ENCODE assay signal across 19 cellular contexts in the genomic region with DNA sequence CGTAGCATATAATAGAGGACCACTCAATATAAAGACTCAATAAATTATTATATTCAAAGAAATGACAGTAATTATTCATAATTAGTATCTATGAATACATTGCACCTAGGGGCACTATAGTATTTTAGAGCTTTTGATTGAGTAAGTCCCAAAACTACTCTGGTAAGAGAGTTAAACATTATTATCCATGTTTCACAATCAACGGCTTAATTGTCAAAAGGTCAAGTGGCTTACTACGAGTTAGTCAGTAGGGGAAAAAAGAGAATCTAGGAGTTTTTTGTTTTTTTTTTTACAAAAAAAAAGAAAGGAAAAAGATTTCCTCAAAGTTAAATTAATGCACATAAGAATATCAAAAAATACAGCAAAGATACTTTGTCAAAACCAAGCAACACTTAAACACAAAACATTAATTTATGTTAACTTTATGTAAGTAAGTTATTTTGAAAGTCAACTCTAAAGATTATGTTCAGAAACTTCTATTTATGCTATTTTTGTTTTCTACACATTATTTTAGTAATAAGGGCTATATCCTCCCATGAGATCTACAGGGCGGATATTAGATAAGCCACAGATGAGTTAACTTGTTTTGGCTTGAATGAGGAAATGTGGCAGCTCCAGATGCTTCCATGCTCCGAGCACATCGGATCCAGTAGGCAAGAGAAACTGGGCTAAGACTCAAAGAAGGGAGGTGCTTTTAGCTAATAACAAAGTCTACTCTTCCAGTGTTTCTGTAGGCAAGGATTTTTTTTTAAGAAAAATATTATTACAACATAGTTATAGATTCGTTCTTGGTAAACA. TPM values are rescaled to one million over a fixed set of nuclear protein-coding genes. Genes with fewer than 3 reads are reported as not detected.
DNase-seq lines count a peak whose midpoint lies in the region; ATAC-seq, FAIRE-seq and TF ChIP-seq lines count a peak whose summit lies in the region.
"Had no signal": no experiment of that assay in that cellular context is flagged by ENCODE, and none has a peak within 500 bp of the region (broad histone marks: within the 10 kb centered on the region; RNA-seq: fewer than 3 reads in every experiment).

No MANE protein-coding gene starts in this region.

- H3K36me3 ChIP-seq in astrocyte (ENCODE audit: insufficient read depth, low read length): no peaks in the 10 kb centered on the region
- no peaks in the 10 kb centered on the region for H3K36me3 ChIP-seq in gastrocnemius medialis
- H3K36me3 ChIP-seq: neutrophil, SJSA1 had no signal

- no peaks in the 10 kb centered on the region for H3K79me2 ChIP-seq in astrocyte (ENCODE audit: insufficient read depth, low read length)

- H4K20me1 ChIP-seq in astrocyte (ENCODE audit: insufficient read depth, low read length): no peaks in the 10 kb centered on the region

- no peak overlapping the region for H3K9ac ChIP-seq in astrocyte (ENCODE audit: low read length)

- no peak for FAIRE-seq in astrocyte (lab: Jason Lieb, UNC)

- H3K9me3 Mint-ChIP-seq in astrocyte (ENCODE audit: unreplicated experiment): peaks cover 3% of the 10 kb centered on the region
- H3K9me3 Mint-ChIP-seq: stimulated activated naive CD8-positive, alpha-beta T cell treated with anti-CD3 and anti-CD28 coated beads, Interleukin-15, amount 100 ng/mL, for 72 hours had no signal

- H3K27ac Mint-ChIP-seq in astrocyte (ENCODE audit: unreplicated experiment): no peak overlapping the region
- H3K27ac Mint-ChIP-seq: stimulated activated naive CD8-positive, alpha-beta T cell treated with anti-CD3 and anti-CD28 coated beads, Interleukin-15, amount 100 ng/mL, for 72 hours had no signal

- DNase-seq in LHCN-M2 (ENCODE audit: low read depth) (peak; percentile 51), astrocyte (ENCODE audit: low read depth) (peak; percentile 9), left ventricle myocardium superior (peak; percentile 34), gastrocnemius medialis (peak in 1 of 2 donors; percentile 24), SKM-1 (lab: John Stamatoyannopoulos, UW; ENCODE audit: unreplicated experiment) (no peak), NCI-H1436 (lab: John Stamatoyannopoulos, UW) (no peak)
- DNase-seq in stimulated activated naive CD4-positive, alpha-beta T cell treated with Interleukin-2 at 50 U/mL for 16 hours (lab: John Stamatoyannopoulos, UW): no peak
- DNase-seq: activated CD4-positive, CD25-positive, alpha-beta regulatory T cell treated with anti-CD3 and anti-CD28 coated beads, Interleukin-2, amount 50 U/mL, for 72 hours; activated T-cell treated with anti-CD3 and anti-CD28 coated beads, Interleukin-2, amount 50 U/mL, for 4 hours; Caco-2; Kasumi-1; kidney glomerular epithelial cell; NCI-H345; stimulated activated CD4-positive, alpha-beta T cell treated with anti-CD3 and anti-CD28 coated beads, Interleukin-2, amount 100 ng/mL, for 48 hours; stimulated activated naive CD8-positive, alpha-beta T cell treated with anti-CD3 and anti-CD28 coated beads, Interleukin-15, amount 100 ng/mL, for 72 hours had no signal

- H3K4me1 ChIP-seq in astrocyte (ENCODE audit: insufficient read depth, low read length) (no peaks in the 10 kb centered on the region), gastrocnemius medialis (peaks cover 0 to 7% of the 10 kb centered on the region in 2 donors)
- H3K4me1 ChIP-seq: SJSA1 had no signal

- no peak for TF ChIP-seq CTCF in astrocyte (IDR thresholded peaks at IDR 0.05; ENCODE audit: insufficient read depth, low read depth, low read length)
- no peak for TF ChIP-seq CTCF in gastrocnemius medialis (IDR thresholded peaks at IDR 0.05 in 4 of 5, conservative IDR thresholded peaks at IDR 0.05 in 1 of 5)

- no peak overlapping the region for H3K4me3 Mint-ChIP-seq in astrocyte (ENCODE audit: unreplicated experiment)
- H3K4me3 Mint-ChIP-seq: activated T-cell treated with anti-CD3 and anti-CD28 coated beads, Interleukin-2, amount 50 U/mL, for 4 hours; stimulated activated naive CD8-positive, alpha-beta T cell treated with anti-CD3 and anti-CD28 coated beads, Interleukin-15, amount 100 ng/mL, for 72 hours had no signal

- intact Hi-C loops in left ventricle myocardium superior (cut with micrococcal nuclease) (no loop called here), gastrocnemius medialis (cut with DNase I; ENCODE audit: low total_unique reads) (no loop called here)

- H3K9me3 ChIP-seq in astrocyte (ENCODE audit: insufficient read depth, low read depth, low read length): no peaks in the 10 kb centered on the region
- H3K9me3 ChIP-seq in gastrocnemius medialis: no peaks in the 10 kb centered on the region
- H3K9me3 ChIP-seq: Caco-2, neutrophil, SJSA1 had no signal

- ATAC-seq in left ventricle myocardium superior (peak; percentile 93), gastrocnemius medialis (peak; percentile 62 to 82), GM21723 (IDR thresholded peaks at IDR 0.05; ENCODE audit: unreplicated experiment) (no peak)
- ATAC-seq: activated T-cell treated with anti-CD3 and anti-CD28 coated beads, Interleukin-2, amount 50 U/mL, for 4 hours; stimulated activated naive CD8-positive, alpha-beta T cell treated with anti-CD3 and anti-CD28 coated beads, Interleukin-15, amount 100 ng/mL, for 72 hours had no signal

- no peak overlapping the region for H3K4me2 ChIP-seq in astrocyte (ENCODE audit: low read length)

- no peaks in the 10 kb centered on the region for H3K36me3 Mint-ChIP-seq in astrocyte (ENCODE audit: low read depth, unreplicated experiment)

- no peak for TF ChIP-seq POLR2A in gastrocnemius medialis (IDR thresholded peaks at IDR 0.05)

- H2AFZ ChIP-seq in astrocyte (ENCODE audit: low read depth, low read length): no peak overlapping the region

- in situ Hi-C loops in gastrocnemius medialis (cut with MboI; ENCODE audit: low sequenced_read_pairs in 4 of 4): no loop called here

- H3K27ac ChIP-seq in astrocyte (ENCODE audit: low read depth, low read length): no peak overlapping the region
- H3K27ac ChIP-seq in gastrocnemius medialis: peak overlapping the region; percentile 29 to 71 (median 44)
- H3K27ac ChIP-seq: epithelial cell of prostate, neutrophil, SJSA1 had no signal

- no peaks in the 10 kb centered on the region for H3K27me3 ChIP-seq in astrocyte (ENCODE audit: insufficient read depth, low read length)
- H3K27me3 ChIP-seq in gastrocnemius medialis: no peaks in the 10 kb centered on the region
- H3K27me3 ChIP-seq: SJSA1 had no signal

- no peaks in the 10 kb centered on the region for H3K27me3 Mint-ChIP-seq in astrocyte (ENCODE audit: low read depth, unreplicated experiment)

- H3K4me3 ChIP-seq in astrocyte (ENCODE audit: insufficient read depth, low read depth, low read length) (no peak overlapping the region), gastrocnemius medialis (no peak overlapping the region)
- H3K4me3 ChIP-seq: SJSA1 had no signal

- no peaks in the 10 kb centered on the region for H3K4me1 Mint-ChIP-seq in astrocyte (ENCODE audit: low read depth, unreplicated experiment)
- H3K4me1 Mint-ChIP-seq: stimulated activated naive CD8-positive, alpha-beta T cell treated with anti-CD3 and anti-CD28 coated beads, Interleukin-15, amount 100 ng/mL, for 72 hours had no signal

RNA-seq across cellular contexts. Expression of a gene that starts 20.2 kb away (rescaled TPM):
- total RNA-seq in LHCN-M2 (2014; rRNA removed) (316 and 383 TPM in 2 replicates), astrocyte (270 and 284 TPM in 2 replicates), left ventricle myocardium superior (98.7 TPM), gastrocnemius medialis (100 to 1,000 TPM in 3 of 4 donors, 10 to 100 TPM in 1; 96.1 to 161 (median 135) TPM)
- polyA plus RNA-seq in LHCN-M2 (2012): 102 TPM

RNA-seq across cellular contexts. Expression of a gene that starts 50.0 kb away (rescaled TPM):
- total RNA-seq in LHCN-M2 (2014; rRNA removed): not detected in 2 replicates
- polyA plus RNA-seq in LHCN-M2 (2012): not detected
- total RNA-seq in astrocyte: not detected in 2 replicates
- total RNA-seq in left ventricle myocardium superior: not detected
- not detected for total RNA-seq in gastrocnemius medialis
- total RNA-seq: activated T-cell treated with anti-CD3 and anti-CD28 coated beads, Interleukin-2, amount 50 U/mL, for 4 hours; Caco-2; SJSA1 had no signal

Comparison
In these comparisons a context has a peak if more than half of its experiments do, and no peak if none do; other contexts are left out.
1. DNase-seq: peak in LHCN-M2 (single experiment), astrocyte (single experiment) and left ventricle myocardium superior (single experiment); none in SKM-1 (single experiment), stimulated activated naive CD4-positive, alpha-beta T cell treated with Interleukin-2 at 50 U/mL for 16 hours (single experiment) and NCI-H1436 (single experiment).